Comparison of ENCODE assay signal across 29 cellular contexts in genomic region chr17:48044851-48045250, GRCh38. TPM values are rescaled to one million over a fixed set of nuclear protein-coding genes. Genes with fewer than 3 reads are reported as not detected.
DNase-seq lines count a peak whose midpoint lies in the region; ATAC-seq and TF ChIP-seq lines count a peak whose summit lies in the region.
"Had no signal": no experiment of that assay in that cellular context is flagged by ENCODE, and none has a peak within 500 bp of the region (broad histone marks: within the 10 kb centered on the region; RNA-seq: fewer than 3 reads in every experiment).

No MANE protein-coding gene starts in this region.

- no peak overlapping the region for H2AFZ ChIP-seq in trophoblast cell (ENCODE audit: insufficient read depth, low read length, poor library complexity)

- no peak for ATAC-seq in HG03280 (IDR thresholded peaks at IDR 0.05; ENCODE audit: unreplicated experiment)
- ATAC-seq: activated T-cell treated with anti-CD3 and anti-CD28 coated beads, Interleukin-2, amount 50 U/mL, for 4 hours; heart right ventricle; left colon; PC-3 had no signal

- DNase-seq in activated naive CD4-positive, alpha-beta T cell treated with anti-CD3 and anti-CD28 coated beads, Interleukin-2, amount 10 ng/mL, durations not matched to agents 7 days and 5 days: no peak
- DNase-seq in activated naive CD4-positive, alpha-beta T cell (lab: John Stamatoyannopoulos, UW): no peak
- DNase-seq in esophagus squamous epithelium (lab: John Stamatoyannopoulos, UW) (no peak), posterior vena cava (ENCODE audit: low spot score) (peak; percentile 25), uterus (no peak), trophoblast cell (no peak)
- no peak for DNase-seq in activated CD4-positive, CD25-positive, alpha-beta regulatory T cell (lab: John Stamatoyannopoulos, UW)
- DNase-seq: activated CD4-positive, alpha-beta T cell treated with anti-CD3 and anti-CD28 coated beads for 48 hours; activated naive CD4-positive, alpha-beta T cell treated with Interleukin-2 at 50 U/mL for 16 hours; activated T-cell treated with anti-CD3 and anti-CD28 coated beads, Interleukin-2, amount 50 U/mL, for 4 hours; CD4-positive, alpha-beta memory T cell; colonic mucosa; effector CD8-positive, alpha-beta T cell; foreskin fibroblast; heart right ventricle; left colon; naive B cell; NCI-H1105; NCI-H187 treated with DMSO at 0.1 percent for 48 hours; NCI-H524 treated with DMSO at 0.1 percent for 48 hours; NK-92 treated with Interleukin-12 subunit alpha and Interleukin-12 subunit beta, amount 100 ng/mL, for 24 hours; occipital lobe; Right ventricle myocardium superior; stimulated activated CD4-positive, alpha-beta T cell treated with anti-CD3 and anti-CD28 coated beads, Interleukin-12 subunit alpha, Interleukin-12 subunit beta, amount 100 ng/mL, for 4 hours; stimulated activated CD4-positive, alpha-beta T cell treated with anti-CD3 and anti-CD28 coated beads, Interleukin-4, amount 100 ng/mL, for 1 hour had no signal

- H3K23ac ChIP-seq in trophoblast cell (ENCODE audit: low read length): no peak overlapping the region

- H3K4me2 ChIP-seq in trophoblast cell (ENCODE audit: low read length): no peak overlapping the region

- H3K27ac Mint-ChIP-seq in activated naive CD4-positive, alpha-beta T cell treated with anti-CD3 and anti-CD28 coated beads, Interleukin-2, amount 10 ng/mL, durations not matched to agents 7 days and 5 days: peak overlapping the region; percentile 33
- H3K27ac Mint-ChIP-seq: CD4-positive, alpha-beta memory T cell; T-helper 2 cell treated with Interferon-gamma antibody and Interleukin-4, amounts not matched to agents 5 μg/mL and 100 μg/mL, for 36 hours had no signal

- TF ChIP-seq POLR2A in esophagus squamous epithelium (IDR thresholded peaks at IDR 0.05) (no peak), uterus (IDR thresholded peaks at IDR 0.05) (no peak)

- no peak overlapping the region for H3K9ac ChIP-seq in trophoblast cell (ENCODE audit: low read length)

- no peak overlapping the region for H3K4me3 Mint-ChIP-seq in activated naive CD4-positive, alpha-beta T cell treated with anti-CD3 and anti-CD28 coated beads, Interleukin-2, amount 10 ng/mL, durations not matched to agents 7 days and 5 days
- H3K4me3 Mint-ChIP-seq: activated T-cell treated with anti-CD3 and anti-CD28 coated beads, Interleukin-2, amount 50 U/mL, for 4 hours; T-helper 2 cell treated with Interferon-gamma antibody and Interleukin-4, amounts not matched to agents 5 μg/mL and 100 μg/mL, for 36 hours had no signal

- no peak overlapping the region for H3K14ac ChIP-seq in trophoblast cell (ENCODE audit: low read length)

- no peak overlapping the region for H3K4me3 ChIP-seq in esophagus squamous epithelium
- H3K4me3 ChIP-seq in uterus: no peak overlapping the region
- no peak overlapping the region for H3K4me3 ChIP-seq in trophoblast cell (ENCODE audit: low read depth, low read length)
- H3K4me3 ChIP-seq: colonic mucosa, heart right ventricle had no signal

- intact Hi-C loops in esophagus squamous epithelium (cut with DNase I): no loop called here
- intact Hi-C loops in posterior vena cava (cut with DNase I): no loop called here
- intact Hi-C loops in uterus (cut with DNase I; ENCODE audit: low total_unique reads): no loop called here

- CTCF ChIA-PET in activated naive CD4-positive, alpha-beta T cell treated with anti-CD3 and anti-CD28 coated beads, Interleukin-2, amount 10 ng/mL, durations not matched to agents 7 days and 5 days (lab: Charles Lee): interaction anchor here (0.7 to 2.5 kb wide), 5 partner anchors 8 to 35 kb away, joined by 3 to 8 read pairs (median 5); no protein-coding TSS in a partner anchor

- H4K12ac ChIP-seq in trophoblast cell (ENCODE audit: low read depth, low read length): no peak overlapping the region

- no peaks in the 10 kb centered on the region for H3K27me3 ChIP-seq in esophagus squamous epithelium
- H3K27me3 ChIP-seq in uterus: no peaks in the 10 kb centered on the region
- H3K27me3 ChIP-seq in trophoblast cell (ENCODE audit: insufficient read depth, low read length): no peaks in the 10 kb centered on the region
- H3K27me3 ChIP-seq: colonic mucosa had no signal

- H2BK5ac ChIP-seq in trophoblast cell (ENCODE audit: low read depth, low read length, poor library complexity): no peak overlapping the region

- no peak overlapping the region for H4K91ac ChIP-seq in trophoblast cell (ENCODE audit: low read depth, low read length)

- H3K4me1 ChIP-seq in esophagus squamous epithelium (peaks cover 23 to 37% (median 33%) of the 10 kb centered on the region in 3 donors), uterus (peaks cover 5 to 11% of the 10 kb centered on the region in 2 donors), trophoblast cell (ENCODE audit: control insufficient read depth in 1 of 2, insufficient read depth in 2 of 2, low read length in 2 of 2) (peaks cover 0 to 14% of the 10 kb centered on the region in 2 experiments)

- no peaks in the 10 kb centered on the region for H3K9me3 Mint-ChIP-seq in activated naive CD4-positive, alpha-beta T cell treated with anti-CD3 and anti-CD28 coated beads, Interleukin-2, amount 10 ng/mL, durations not matched to agents 7 days and 5 days
- H3K9me3 Mint-ChIP-seq: activated T-cell treated with anti-CD3 and anti-CD28 coated beads, Interleukin-2, amount 50 U/mL, for 4 hours; naive B cell; T-helper 2 cell treated with Interferon-gamma antibody and Interleukin-4, amounts not matched to agents 5 μg/mL and 100 μg/mL, for 36 hours had no signal

- H3K36me3 ChIP-seq in esophagus squamous epithelium (no peaks in the 10 kb centered on the region), uterus (no peaks in the 10 kb centered on the region), trophoblast cell (ENCODE audit: control insufficient read depth in 1 of 2, insufficient read depth in 2 of 2, low read length in 2 of 2) (no peaks in the 10 kb centered on the region)
- H3K36me3 ChIP-seq: colonic mucosa, heart right ventricle had no signal

- no peak overlapping the region for H4K8ac ChIP-seq in trophoblast cell (ENCODE audit: low read depth, low read length)

- WGBS in esophagus squamous epithelium, 2 donors: 83 to 100% methylated on average over 3 to 4 of the region's 4 CpGs
- no CpG with 5 or more reads among the region's 4 CpGs for WGBS in trophoblast cell (ENCODE audit: extremely low coverage, insufficient coverage, insufficient read length)

- no peak for TF ChIP-seq CTCF in esophagus squamous epithelium (IDR thresholded peaks at IDR 0.05)
- no peak for TF ChIP-seq CTCF in uterus (IDR thresholded peaks at IDR 0.05)

- peaks cover 39% of the 10 kb centered on the region for H3K4me1 Mint-ChIP-seq in activated naive CD4-positive, alpha-beta T cell treated with anti-CD3 and anti-CD28 coated beads, Interleukin-2, amount 10 ng/mL, durations not matched to agents 7 days and 5 days

- no peak overlapping the region for H3K4ac ChIP-seq in trophoblast cell (ENCODE audit: low read depth, low read length)

- peaks cover 11% of the 10 kb centered on the region for H3K36me3 Mint-ChIP-seq in activated naive CD4-positive, alpha-beta T cell treated with anti-CD3 and anti-CD28 coated beads, Interleukin-2, amount 10 ng/mL, durations not matched to agents 7 days and 5 days
- H3K36me3 Mint-ChIP-seq: naive B cell had no signal

- H3K79me1 ChIP-seq in trophoblast cell (ENCODE audit: low read length): peaks cover 14% of the 10 kb centered on the region

- no peak overlapping the region for H2BK120ac ChIP-seq in trophoblast cell (ENCODE audit: insufficient read depth, low read length, poor library complexity)

- peaks cover 11% of the 10 kb centered on the region for H3K79me2 ChIP-seq in trophoblast cell (ENCODE audit: control insufficient read depth, insufficient read depth, low read length, poor library complexity)

- no peak overlapping the region for H2AK5ac ChIP-seq in trophoblast cell (ENCODE audit: low read length)

- H3K27me3 Mint-ChIP-seq in activated naive CD4-positive, alpha-beta T cell treated with anti-CD3 and anti-CD28 coated beads, Interleukin-2, amount 10 ng/mL, durations not matched to agents 7 days and 5 days: peaks cover 28% of the 10 kb centered on the region
- H3K27me3 Mint-ChIP-seq: naive B cell had no signal

- H3K18ac ChIP-seq in trophoblast cell (ENCODE audit: low read length): no peak overlapping the region

- no peak overlapping the region for H2BK12ac ChIP-seq in trophoblast cell (ENCODE audit: low read length)

- H3K9me3 ChIP-seq in esophagus squamous epithelium (no peaks in the 10 kb centered on the region), uterus (no peaks in the 10 kb centered on the region), trophoblast cell (ENCODE audit: insufficient read depth, low read depth, low read length) (peaks cover 4% of the 10 kb centered on the region)
- H3K9me3 ChIP-seq: colonic mucosa, heart right ventricle had no signal

- H3K27ac ChIP-seq in esophagus squamous epithelium: peak overlapping the region; percentile 97 to 100 (median 98)
- peak overlapping the region; percentile 14 to 21 for H3K27ac ChIP-seq in uterus
- no peak overlapping the region for H3K27ac ChIP-seq in trophoblast cell (ENCODE audit: low read depth, low read length)

RNA-seq across cellular contexts. Expression of gene NFE2L1, which starts 3.3 kb away (rescaled TPM):
- 100 to 1,000 TPM in 1 of 4 donors, 10 to 100 TPM in 3; 41.6 to 103 (median 60.0) TPM for total RNA-seq in esophagus squamous epithelium
- total RNA-seq in posterior vena cava: 100 to 1,000 TPM; 255 to 263 TPM
- 100 to 1,000 TPM in 2 of 4 donors, 10 to 100 TPM in 2; 85.6 to 323 (median 176) TPM for total RNA-seq in uterus
- 87.8 and 92.2 TPM in 2 replicates for polyA plus RNA-seq in trophoblast cell (2013)

RNA-seq across cellular contexts. Expression of gene COPZ2, which starts 7.3 kb away (rescaled TPM):
- total RNA-seq in esophagus squamous epithelium: 10 to 100 TPM in 1 of 4 donors, 1 to 10 TPM in 2, under 1 TPM in 1; 0.91 to 14.5 (median 5.7) TPM
- 100 to 1,000 TPM in 1 of 2 donors, 10 to 100 TPM in 1; 75.0 to 136 TPM for total RNA-seq in posterior vena cava
- 10 to 100 TPM; 12.9 to 82.7 (median 35.3) TPM for total RNA-seq in uterus
- 1.8 and 2.3 TPM in 2 replicates for polyA plus RNA-seq in trophoblast cell (2013)
- total RNA-seq: H1 had no signal

RNA-seq across cellular contexts. Expression of gene CBX1, which starts 56.4 kb away (rescaled TPM):
- total RNA-seq in esophagus squamous epithelium (10 to 100 TPM; 21.0 to 46.7 (median 24.7) TPM), posterior vena cava (10 to 100 TPM; 38.7 to 46.1 TPM), uterus (100 to 1,000 TPM in 2 of 4 donors, 10 to 100 TPM in 2; 47.1 to 132 (median 81.3) TPM)
- 82.8 and 87.6 TPM in 2 replicates for polyA plus RNA-seq in trophoblast cell (2013)
